Comparison of ENCODE assay signal across 21 cellular contexts in genomic region chr13:114334305-114335053, GRCh38. TPM values are rescaled to one million over a fixed set of nuclear protein-coding genes. Genes with fewer than 3 reads are reported as not detected.
DNase-seq lines count a peak whose midpoint lies in the region; ATAC-seq and TF ChIP-seq lines count a peak whose summit lies in the region.
"Had no signal": no experiment of that assay in that cellular context is flagged by ENCODE, and none has a peak within 500 bp of the region (broad histone marks: within the 10 kb centered on the region; RNA-seq: fewer than 3 reads in every experiment).

No MANE protein-coding gene starts in this region.

- H3K4me1 ChIP-seq in mucosa of descending colon (ENCODE audit: low read depth) = no peaks in the 10 kb centered on the region
- H3K4me1 ChIP-seq: body of pancreas, HAP-1, upper lobe of right lung had no signal

- H3K4me1 Mint-ChIP-seq in T-helper 2 cell treated with Interferon-gamma antibody and Interleukin-4, amounts not matched to agents 5 μg/mL and 100 μg/mL, for 36 hours (ENCODE audit: low read depth) = peaks cover 20% of the 10 kb centered on the region
- H3K4me1 Mint-ChIP-seq in T-helper 17 cell = peaks cover 8% of the 10 kb centered on the region
- H3K4me1 Mint-ChIP-seq: mesothelial cell of epicardium had no signal

- H3K9me3 Mint-ChIP-seq in T-helper 2 cell treated with Interferon-gamma antibody and Interleukin-4, amounts not matched to agents 5 μg/mL and 100 μg/mL, for 36 hours = no peaks in the 10 kb centered on the region
- H3K9me3 Mint-ChIP-seq: dendritic cell treated with granulocyte-macrophage colony-stimulating factor and Interleukin-4, amounts not matched to agents 40 ng/mL and 50 ng/mL, for 4 days; mesothelial cell of epicardium had no signal

- H3K36me3 ChIP-seq in mucosa of descending colon (ENCODE audit: low read depth) = no peaks in the 10 kb centered on the region
- H3K36me3 ChIP-seq: HAP-1, ovary, upper lobe of right lung had no signal

- intact Hi-C loops in mucosa of descending colon (cut with DNase I, micrococcal nuclease) = no loop called here

- H3K27ac Mint-ChIP-seq in T-helper 2 cell treated with Interferon-gamma antibody and Interleukin-4, amounts not matched to agents 5 μg/mL and 100 μg/mL, for 36 hours = peak overlapping the region; percentile 60
- peak overlapping the region; percentile 75 for H3K27ac Mint-ChIP-seq in T-helper 17 cell
- H3K27ac Mint-ChIP-seq: CD14-positive monocyte; dendritic cell treated with granulocyte-macrophage colony-stimulating factor and Interleukin-4, amounts not matched to agents 40 ng/mL and 50 ng/mL, for 4 days; mesothelial cell of epicardium had no signal

- no peaks in the 10 kb centered on the region for H3K27me3 Mint-ChIP-seq in T-helper 2 cell treated with Interferon-gamma antibody and Interleukin-4, amounts not matched to agents 5 μg/mL and 100 μg/mL, for 36 hours (ENCODE audit: low read depth)
- no peaks in the 10 kb centered on the region for H3K27me3 Mint-ChIP-seq in T-helper 17 cell
- H3K27me3 Mint-ChIP-seq: dendritic cell treated with granulocyte-macrophage colony-stimulating factor and Interleukin-4, amounts not matched to agents 40 ng/mL and 50 ng/mL, for 4 days had no signal

- peak; percentile 52 for ATAC-seq in GM21576 (IDR thresholded peaks at IDR 0.05; ENCODE audit: unreplicated experiment)
- ATAC-seq in T-helper 17 cell = no peak
- peak; percentile 40 for ATAC-seq in mucosa of descending colon
- no peak for ATAC-seq in HG02973 (IDR thresholded peaks at IDR 0.05; ENCODE audit: unreplicated experiment)
- ATAC-seq in HG02642 (IDR thresholded peaks at IDR 0.05; ENCODE audit: poor library complexity, unreplicated experiment) = no peak
- ATAC-seq: body of pancreas, upper lobe of right lung had no signal

- peak overlapping the region; percentile 52 for H3K4me3 Mint-ChIP-seq in T-helper 2 cell treated with Interferon-gamma antibody and Interleukin-4, amounts not matched to agents 5 μg/mL and 100 μg/mL, for 36 hours
- H3K4me3 Mint-ChIP-seq in T-helper 17 cell = peak overlapping the region; percentile 65
- H3K4me3 Mint-ChIP-seq: CD14-positive monocyte; dendritic cell treated with granulocyte-macrophage colony-stimulating factor and Interleukin-4, amounts not matched to agents 40 ng/mL and 50 ng/mL, for 4 days; mesothelial cell of epicardium had no signal

- TF ChIP-seq CTCF in mucosa of descending colon (IDR thresholded peaks at IDR 0.05) = no peak

- no peaks in the 10 kb centered on the region for H3K9me3 ChIP-seq in T-helper 17 cell (ENCODE audit: control insufficient read depth, low read length, poor library complexity, severe bottlenecking)
- no peaks in the 10 kb centered on the region for H3K9me3 ChIP-seq in mucosa of descending colon
- H3K9me3 ChIP-seq: body of pancreas, HAP-1, ovary, upper lobe of right lung had no signal

- H3K36me3 Mint-ChIP-seq in T-helper 2 cell treated with Interferon-gamma antibody and Interleukin-4, amounts not matched to agents 5 μg/mL and 100 μg/mL, for 36 hours (ENCODE audit: low read depth) = peaks cover 2% of the 10 kb centered on the region
- no peaks in the 10 kb centered on the region for H3K36me3 Mint-ChIP-seq in T-helper 17 cell (ENCODE audit: low read depth)
- H3K36me3 Mint-ChIP-seq: mesothelial cell of epicardium had no signal

- no peak for DNase-seq in T-helper 2 cell treated with Interferon-gamma antibody and Interleukin-4, amounts not matched to agents 5 μg/mL and 100 μg/mL, for 36 hours (ENCODE audit: low spot score)
- DNase-seq in T-helper 2 cell (no peak), T-helper 17 cell (no peak), mucosa of descending colon (no peak), iPS-NIHi7 (ENCODE audit: extremely low spot score) (no peak)
- DNase-seq: 8988T; activated CD4-positive, alpha-beta T cell treated with anti-CD3 and anti-CD28 coated beads, Interleukin-2, amount 50 U/mL, for 48 hours; activated effector memory CD4-positive, alpha-beta T cell treated with Interleukin-2 at 50 U/mL for 16 hours; body of pancreas; NCI-H1092; ovary; SHP77 treated with DMSO at 0.1 percent for 48 hours; stimulated activated naive CD4-positive, alpha-beta T cell treated with Interleukin-2 at 50 U/mL for 16 hours; upper lobe of right lung had no signal

- no peak overlapping the region for H3K4me3 ChIP-seq in mucosa of descending colon
- H3K4me3 ChIP-seq: body of pancreas, HAP-1, ovary, upper lobe of right lung had no signal

RNA-seq across cellular contexts. Expression of gene CHAMP1, which starts 20.2 kb away (rescaled TPM):
- total RNA-seq in T-helper 17 cell (10 to 100 TPM; 10.2 to 12.1 TPM), mucosa of descending colon (10 to 100 TPM; 16.1 to 17.8 (median 16.7) TPM)

RNA-seq across cellular contexts. Expression of gene UPF3A, which starts 53.1 kb away (rescaled TPM):
- total RNA-seq in T-helper 17 cell = 10 to 100 TPM; 33.2 to 52.4 TPM
- 10 to 100 TPM; 35.6 to 41.6 (median 41.0) TPM for total RNA-seq in mucosa of descending colon

Comparison
In these comparisons a context has a peak if more than half of its experiments do, and no peak if none do; other contexts are left out.
1. ATAC-seq: peak in GM21576 (single experiment) and mucosa of descending colon (single experiment); none in T-helper 17 cell (single experiment), HG02973 (single experiment) and HG02642 (single experiment).